7 cellular contexts compared by ENCODE assay signal in genomic region chr2:69644506-69644979, GRCh38. TPM values are rescaled to one million over a fixed set of nuclear protein-coding genes. Genes with fewer than 3 reads are reported as not detected.
DNase-seq lines count a peak whose midpoint lies in the region; ATAC-seq and TF ChIP-seq lines count a peak whose summit lies in the region.

No MANE protein-coding gene starts in this region.

- peak overlapping the region; percentile 88 for H3K4me2 ChIP-seq in HCT116 (ENCODE audit: low read length)

- H3K9ac ChIP-seq in HCT116 (ENCODE audit: low read length) = peak overlapping the region; percentile 68

- peak overlapping the region; percentile 96 for H3K27ac Mint-ChIP-seq in activated CD8-positive, alpha-beta T cell treated with anti-CD3 and anti-CD28 coated beads for 36 hours

- no peak for TF ChIP-seq RAD21 in HCT116 (IDR thresholded peaks at IDR 0.05; ENCODE audit: low read depth)

- CTCF ChIA-PET in HCT116 (lab: Charles Lee) = interaction anchor here (0.6 kb wide), 1 partner anchor 270 kb away, joined by 5 read pairs; no protein-coding TSS in a partner anchor
- CTCF ChIA-PET in activated CD8-positive, alpha-beta T cell treated with anti-CD3 and anti-CD28 coated beads for 36 hours (lab: Charles Lee) = interaction anchor here (0.8 to 13.1 kb wide), 11 partner anchors 22 to 207 kb away, joined by 3 to 145 read pairs (median 4); partner anchors contain the start of gene NFU1

- H3K27ac ChIP-seq in HCT116 (ENCODE audit: low read depth, low read length) = peak overlapping the region; percentile 95
- H3K27ac ChIP-seq in left ventricle myocardium inferior (replicated peaks) = peak overlapping the region; percentile 98
- peak overlapping the region; percentile 87 to 98 (median 96) for H3K27ac ChIP-seq in spleen

- peaks cover 6% of the 10 kb centered on the region for H3K9me3 Mint-ChIP-seq in activated CD8-positive, alpha-beta T cell treated with anti-CD3 and anti-CD28 coated beads for 36 hours

- H4K20me1 ChIP-seq in HCT116 (ENCODE audit: insufficient read depth) = no peaks in the 10 kb centered on the region

- intact Hi-C loops in HCT116 (cut with micrococcal nuclease) (no loop called here), left ventricle myocardium inferior (cut with micrococcal nuclease) (loop anchor here (10.0 kb wide), 2 partner anchors 60 to 80 kb away; no protein-coding TSS in a partner anchor), spleen (cut with DNase I; ENCODE audit: low total_unique reads) (no loop called here)
- intact Hi-C loops in activated CD8-positive, alpha-beta T cell treated with anti-CD3 and anti-CD28 coated beads for 36 hours (cut with micrococcal nuclease) = loop anchor here (2.0 to 5.0 kb wide), 4 partner anchors 30 to 82 kb away; no protein-coding TSS in a partner anchor

- TF ChIP-seq POLR2A in HCT116 (IDR thresholded peaks at IDR 0.05; ENCODE audit: borderline replicate concordance, extremely low read depth, insufficient read depth, insufficient read length) = no peak
- no peak for TF ChIP-seq POLR2A in spleen (IDR thresholded peaks at IDR 0.05)

- H3K4me3 ChIP-seq in HCT116 (replicated peaks in 1 of 2; ENCODE audit: low read depth in 1 of 2, low read length in 2 of 2) = peak overlapping the region; percentile 70 to 78
- peak overlapping the region; percentile 95 for H3K4me3 ChIP-seq in left ventricle myocardium inferior
- H3K4me3 ChIP-seq in spleen = peak overlapping the region; percentile 68 to 93 (median 86)

- H3K27me3 ChIP-seq in HCT116 (ENCODE audit: insufficient read depth, low read length) (no peaks in the 10 kb centered on the region), left ventricle myocardium inferior (ENCODE audit: low read depth) (no peaks in the 10 kb centered on the region), spleen (replicated peaks in 1 of 7) (peaks cover 0 to 43% (median 0%) of the 10 kb centered on the region in 7 donors)

- H3K9me3 ChIP-seq in HCT116 (ENCODE audit: control insufficient read depth in 1 of 2, insufficient read depth in 1 of 2, low read depth in 1 of 2, low read length in 2 of 2) (no peaks in the 10 kb centered on the region), left ventricle myocardium inferior (replicated peaks) (no peaks in the 10 kb centered on the region), spleen (no peaks in the 10 kb centered on the region)

- peak overlapping the region; percentile 63 for H2AFZ ChIP-seq in HCT116 (ENCODE audit: low read depth, low read length, poor library complexity, severe bottlenecking)

- peaks cover 41% of the 10 kb centered on the region for H3K36me3 Mint-ChIP-seq in activated CD8-positive, alpha-beta T cell treated with anti-CD3 and anti-CD28 coated beads for 36 hours (ENCODE audit: low read depth)

- H3K36me3 ChIP-seq in HCT116 (ENCODE audit: control insufficient read depth in 1 of 2, insufficient read depth in 2 of 2, low read length in 2 of 2) = no peaks in the 10 kb centered on the region
- H3K36me3 ChIP-seq in left ventricle myocardium inferior = no peaks in the 10 kb centered on the region
- no peaks in the 10 kb centered on the region for H3K36me3 ChIP-seq in spleen

- no peaks in the 10 kb centered on the region for H3K27me3 Mint-ChIP-seq in activated CD8-positive, alpha-beta T cell treated with anti-CD3 and anti-CD28 coated beads for 36 hours

- RAD21 ChIA-PET in HCT116 (lab: Charles Lee; ENCODE audit: low non-redundant PET in 1 of 2, low total read pairs in 2 of 2, uncharacterized antibody in 2 of 2, unreplicated experiment in 2 of 2) = interaction anchor here in 1 of 2 experiments (0.6 kb wide), 1 partner anchor 65 kb away, joined by 3 read pairs; no protein-coding TSS in a partner anchor

- no peak for TF ChIP-seq CTCF in HCT116 (IDR thresholded peaks at IDR 0.05 in 2 of 3, conservative IDR thresholded peaks at IDR 0.05 in 1 of 3; ENCODE audit: borderline replicate concordance in 1 of 3, insufficient read depth in 1 of 3, low read depth in 2 of 3, low read length in 2 of 3)
- no peak for TF ChIP-seq CTCF in activated CD8-positive, alpha-beta T cell treated with anti-CD3 and anti-CD28 coated beads for 36 hours (IDR thresholded peaks at IDR 0.05)
- TF ChIP-seq CTCF in left ventricle myocardium inferior (IDR thresholded peaks at IDR 0.05; ENCODE audit: borderline replicate concordance) = no peak
- TF ChIP-seq CTCF in spleen (IDR thresholded peaks at IDR 0.05 in 8 of 11, conservative IDR thresholded peaks at IDR 0.05 in 3 of 11) = no peak

- H3K4me3 Mint-ChIP-seq in activated CD8-positive, alpha-beta T cell treated with anti-CD3 and anti-CD28 coated beads for 36 hours = peak overlapping the region; percentile 85

- BruUV-seq in HCT116 (replicated peaks; lab: Mats Ljungman, UMichigan) = no TSS peak

- H3K9me2 ChIP-seq in HCT116 (ENCODE audit: insufficient read depth) = no peaks in the 10 kb centered on the region

- H3K79me2 ChIP-seq in HCT116 (ENCODE audit: insufficient read depth, low read length) = peaks cover 14% of the 10 kb centered on the region; the same call in 1 of the 2 replicates

- DNase-seq in HCT116 (ENCODE audit: low read depth, low spot score) (no peak), left ventricle myocardium inferior (no peak), spleen (no peak), RKO (ENCODE audit: low spot score) (no peak), left lobe of liver (ENCODE audit: low spot score) (no peak)
- DNase-seq in activated CD8-positive, alpha-beta T cell treated with anti-CD3 and anti-CD28 coated beads for 36 hours = no peak

- peaks cover 45% of the 10 kb centered on the region for H3K4me1 Mint-ChIP-seq in activated CD8-positive, alpha-beta T cell treated with anti-CD3 and anti-CD28 coated beads for 36 hours (ENCODE audit: low read depth)

- ATAC-seq in HCT116 = no peak
- no peak for ATAC-seq in activated CD8-positive, alpha-beta T cell treated with anti-CD3 and anti-CD28 coated beads for 36 hours
- ATAC-seq in left lobe of liver = no peak
- ATAC-seq in GM18870 (IDR thresholded peaks at IDR 0.05; ENCODE audit: unreplicated experiment) = no peak

- peaks cover 12 to 25% of the 10 kb centered on the region in 2 experiments for H3K4me1 ChIP-seq in HCT116 (ENCODE audit: control insufficient read depth in 1 of 2, insufficient read depth in 2 of 2, low read length in 2 of 2)
- peaks cover 59% of the 10 kb centered on the region for H3K4me1 ChIP-seq in left ventricle myocardium inferior
- peaks cover 32 to 88% (median 75%) of the 10 kb centered on the region in 6 donors for H3K4me1 ChIP-seq in spleen

- WGBS in spleen, 5 donors = 0 to 4% (median 2%) methylated on average over 8 to 15 of the region's 15 CpGs

- POLR2A ChIA-PET in HCT116 (lab: Charles Lee) = interaction anchor here (1.5 kb wide), 1 partner anchor 83 kb away, joined by 3 read pairs; no protein-coding TSS in a partner anchor
- POLR2A ChIA-PET in activated CD8-positive, alpha-beta T cell treated with anti-CD3 and anti-CD28 coated beads for 36 hours (lab: Charles Lee) = interaction anchor here (0.6 to 2.9 kb wide), 22 partner anchors 9 to 249 kb away, joined by 3 to 21 read pairs (median 4); partner anchors contain the start of gene SNRNP27

TF ChIP-seq in HCT116, 20 proteins besides CTCF, POLR2A, EP300 and RAD21 (continues in another document):
- TF ChIP-seq EZH2 (IDR thresholded peaks at IDR 0.05) = no peak
- no peak for TF ChIP-seq ZFX (IDR thresholded peaks at IDR 0.05)
- TF ChIP-seq ZBTB33 (IDR thresholded peaks at IDR 0.05; ENCODE audit: extremely low read depth, insufficient replicate concordance, low read length) = no peak
- no peak for TF ChIP-seq CEBPB (IDR thresholded peaks at IDR 0.05; ENCODE audit: low read depth)
- TF ChIP-seq MAX (IDR thresholded peaks at IDR 0.05) = no peak
- no peak for TF ChIP-seq SRF (IDR thresholded peaks at IDR 0.05; ENCODE audit: low read depth)

RNA-seq across cellular contexts. Expression of gene AAK1, which starts 1.0 kb away (rescaled TPM):
- total RNA-seq in HCT116 (2021; ENCODE audit: unreplicated experiment) (32.0 TPM), left ventricle myocardium inferior (133 TPM), spleen (10 to 100 TPM; 57.7 to 95.1 (median 88.4) TPM), left lobe of liver (16.2 TPM)
- 13.1 and 15.3 TPM in 2 replicates for polyA plus RNA-seq in HCT116 (2012)
- 100 to 1,000 TPM; 114 to 115 TPM for total RNA-seq in activated CD8-positive, alpha-beta T cell treated with anti-CD3 and anti-CD28 coated beads for 36 hours
- polyA plus RNA-seq in spleen = 10 to 100 TPM in 2 of 3 donors, 1 to 10 TPM in 1; 8.3 to 29.9 (median 10.9) TPM

Comparison
In these comparisons a context has a peak if more than half of its experiments do, and no peak if none do; other contexts are left out.
1. intact Hi-C loops: an anchor here in activated CD8-positive, alpha-beta T cell treated with anti-CD3 and anti-CD28 coated beads for 36 hours (2.0 to 5.0 kb wide) and left ventricle myocardium inferior (10.0 kb wide); none called in HCT116 and spleen.